24 cellular contexts compared by ENCODE assay signal in the genomic region with DNA sequence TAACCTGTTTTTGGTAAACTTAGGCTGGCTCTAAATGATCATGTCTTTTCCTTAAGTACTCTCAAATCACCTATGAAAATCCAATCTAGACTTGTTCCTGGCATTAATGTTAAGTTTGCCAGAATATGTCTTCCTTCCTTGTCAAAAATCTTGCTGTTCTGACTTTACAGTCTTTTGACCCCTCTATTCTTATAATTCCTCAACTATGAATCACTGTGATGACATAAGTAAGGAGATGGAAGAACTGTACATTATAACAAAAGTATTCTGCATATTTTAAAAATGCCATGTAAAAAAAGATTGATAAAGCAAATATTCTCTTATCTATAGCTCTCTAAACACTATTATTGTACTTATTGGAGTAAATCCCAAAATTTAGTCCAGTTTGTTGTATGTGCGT. TPM values are rescaled to one million over a fixed set of nuclear protein-coding genes. Genes with fewer than 3 reads are reported as not detected.
DNase-seq lines count a peak whose midpoint lies in the region; ATAC-seq and TF ChIP-seq lines count a peak whose summit lies in the region.
"Had no signal": no experiment of that assay in that cellular context is flagged by ENCODE, and none has a peak within 500 bp of the region (broad histone marks: within the 10 kb centered on the region; RNA-seq: fewer than 3 reads in every experiment).

No MANE protein-coding gene starts in this region.

- no peak overlapping the region for H2AFZ ChIP-seq in OCI-LY7 (ENCODE audit: low read length)

- no peaks in the 10 kb centered on the region for H3K27me3 Mint-ChIP-seq in activated naive CD4-positive, alpha-beta T cell treated with anti-CD3 and anti-CD28 coated beads for 36 hours (ENCODE audit: low read depth)
- H3K27me3 Mint-ChIP-seq: activated CD8-positive, alpha-beta T cell treated with anti-CD3 and anti-CD28 coated beads for 36 hours; memory B cell had no signal

- intact Hi-C loops in activated naive CD4-positive, alpha-beta T cell treated with anti-CD3 and anti-CD28 coated beads for 36 hours (cut with micrococcal nuclease), result no loop called here
- intact Hi-C loops in OCI-LY7 (cut with micrococcal nuclease; ENCODE audit: unreplicated experiment), result no loop called here

- H3K79me2 ChIP-seq in OCI-LY7 (ENCODE audit: insufficient read depth, low read depth, low read length), result no peaks in the 10 kb centered on the region

- POLR2A ChIA-PET in OCI-LY7 (lab: Charles Lee), result no interaction called here

- peaks cover 31% of the 10 kb centered on the region for H3K4me1 Mint-ChIP-seq in activated naive CD4-positive, alpha-beta T cell treated with anti-CD3 and anti-CD28 coated beads for 36 hours (ENCODE audit: low read depth)

- H3K4me3 Mint-ChIP-seq in activated naive CD4-positive, alpha-beta T cell treated with anti-CD3 and anti-CD28 coated beads for 36 hours, result no peak overlapping the region
- H3K4me3 Mint-ChIP-seq: activated CD8-positive, alpha-beta T cell treated with anti-CD3 and anti-CD28 coated beads for 36 hours; memory B cell had no signal

- no peak for DNase-seq in activated naive CD4-positive, alpha-beta T cell treated with anti-CD3 and anti-CD28 coated beads for 36 hours
- no peak for DNase-seq in activated naive CD4-positive, alpha-beta T cell (lab: John Stamatoyannopoulos, UW)
- DNase-seq in NCI-H226 (peak; percentile 74), dermis blood vessel endothelial cell (peak; percentile 42), pulmonary artery endothelial cell (ENCODE audit: low read depth, low spot score) (peak; percentile 29), NCI-H1694 (lab: John Stamatoyannopoulos, UW) (no peak), OCI-LY7 (ENCODE audit: low spot score) (no peak)
- DNase-seq: 8988T; activated CD4-positive, CD25-positive, alpha-beta regulatory T cell; activated CD8-positive, alpha-beta T cell treated with anti-CD3 and anti-CD28 coated beads for 36 hours; activated gamma-delta T cell; anterior cingulate cortex; BE2C; effector CD8-positive, alpha-beta T cell; left colon; NCI-H146; NCI-H526; stimulated activated CD8-positive, alpha-beta memory T cell treated with anti-CD3 and anti-CD28 coated beads, Interleukin-4, amount 100 ng/mL, for 48 hours; SW 1271 had no signal

- peak overlapping the region; percentile 44 for H3K27ac Mint-ChIP-seq in activated naive CD4-positive, alpha-beta T cell treated with anti-CD3 and anti-CD28 coated beads for 36 hours
- H3K27ac Mint-ChIP-seq: activated CD8-positive, alpha-beta T cell treated with anti-CD3 and anti-CD28 coated beads for 36 hours; memory B cell had no signal

- H3K4me3 ChIP-seq in OCI-LY7 (ENCODE audit: low read depth, low read length, poor library complexity, severe bottlenecking), result no peak overlapping the region
- H3K4me3 ChIP-seq: K562, right atrium auricular region had no signal

- H3K36me3 Mint-ChIP-seq in activated naive CD4-positive, alpha-beta T cell treated with anti-CD3 and anti-CD28 coated beads for 36 hours (ENCODE audit: low read depth), result no peaks in the 10 kb centered on the region

- CTCF ChIA-PET in activated naive CD4-positive, alpha-beta T cell treated with anti-CD3 and anti-CD28 coated beads for 36 hours (lab: Charles Lee), result no interaction called here
- CTCF ChIA-PET in OCI-LY7 (lab: Charles Lee; ENCODE audit: unreplicated experiment), result no interaction called here

- TF ChIP-seq CTCF in OCI-LY7 (conservative IDR thresholded peaks at IDR 0.05; ENCODE audit: low read length), result no peak

- BruUV-seq in OCI-LY7 (replicated peaks; lab: Mats Ljungman, UMichigan), result no TSS peak

- no peak overlapping the region for H3K27ac ChIP-seq in OCI-LY7 (ENCODE audit: low read depth, low read length, poor library complexity, severe bottlenecking)
- H3K27ac ChIP-seq: right atrium auricular region had no signal

- peaks cover 13% of the 10 kb centered on the region for H3K4me1 ChIP-seq in OCI-LY7 (ENCODE audit: insufficient read depth, low read length, poor library complexity, severe bottlenecking)
- H3K4me1 ChIP-seq: BE2C, right atrium auricular region had no signal

- H4K20me1 ChIP-seq in OCI-LY7 (ENCODE audit: insufficient read depth, low read length), result no peaks in the 10 kb centered on the region

- H3K36me3 ChIP-seq in OCI-LY7 (ENCODE audit: insufficient read depth, low read length), result no peaks in the 10 kb centered on the region
- H3K36me3 ChIP-seq: BE2C, right atrium auricular region had no signal

- no peaks in the 10 kb centered on the region for H3K9me2 ChIP-seq in OCI-LY7 (ENCODE audit: insufficient read depth, low read length)

- no peak for ATAC-seq in HG03378 (IDR thresholded peaks at IDR 0.05; ENCODE audit: unreplicated experiment)
- ATAC-seq: activated CD8-positive, alpha-beta T cell treated with anti-CD3 and anti-CD28 coated beads for 36 hours; HCT116; K562; left colon had no signal

- H3K9me3 Mint-ChIP-seq in activated naive CD4-positive, alpha-beta T cell treated with anti-CD3 and anti-CD28 coated beads for 36 hours, result no peaks in the 10 kb centered on the region
- H3K9me3 Mint-ChIP-seq: activated CD8-positive, alpha-beta T cell treated with anti-CD3 and anti-CD28 coated beads for 36 hours; memory B cell had no signal

- no peak overlapping the region for H3K4me2 ChIP-seq in OCI-LY7 (ENCODE audit: low read length)

- no peaks in the 10 kb centered on the region for H3K9me3 ChIP-seq in OCI-LY7 (ENCODE audit: low read length)
- H3K9me3 ChIP-seq: BE2C had no signal

RNA-seq across cellular contexts. Expression of a gene that starts 51.4 kb away (rescaled TPM):
- total RNA-seq in activated naive CD4-positive, alpha-beta T cell treated with anti-CD3 and anti-CD28 coated beads for 36 hours, result 10 to 100 TPM; 50.8 to 57.0 TPM
- total RNA-seq in dermis blood vessel endothelial cell, result 54.8 and 76.5 TPM in 2 replicates
- total RNA-seq in pulmonary artery endothelial cell, result 51.5 and 68.9 TPM in 2 replicates
- 39.6 and 42.2 TPM in 2 replicates for total RNA-seq in OCI-LY7 (2014; rRNA removed; shearing (Covaris generic))
- 58.6 and 58.7 TPM in 2 replicates for total RNA-seq in OCI-LY7 (2022)

RNA-seq across cellular contexts. Expression of a gene that starts 56.2 kb away (rescaled TPM):
- total RNA-seq in activated naive CD4-positive, alpha-beta T cell treated with anti-CD3 and anti-CD28 coated beads for 36 hours, result 10 to 100 TPM; 66.5 to 72.6 TPM
- total RNA-seq in dermis blood vessel endothelial cell (85.6 and 89.0 TPM in 2 replicates), pulmonary artery endothelial cell (73.1 and 80.2 TPM in 2 replicates), OCI-LY7 (2022) (81.9 and 86.0 TPM in 2 replicates)
- total RNA-seq in OCI-LY7 (2014; rRNA removed; shearing (Covaris generic)), result 50.9 and 53.8 TPM in 2 replicates

Comparison
In these comparisons a context has a peak if more than half of its experiments do, and no peak if none do; other contexts are left out.
1. DNase-seq: peak in NCI-H226 (single experiment), dermis blood vessel endothelial cell (single experiment) and pulmonary artery endothelial cell (single experiment); none in activated naive CD4-positive, alpha-beta T cell treated with anti-CD3 and anti-CD28 coated beads for 36 hours (single experiment), activated naive CD4-positive, alpha-beta T cell (0 of 4), NCI-H1694 (single experiment) and OCI-LY7 (single experiment).